In the genomic region with DNA sequence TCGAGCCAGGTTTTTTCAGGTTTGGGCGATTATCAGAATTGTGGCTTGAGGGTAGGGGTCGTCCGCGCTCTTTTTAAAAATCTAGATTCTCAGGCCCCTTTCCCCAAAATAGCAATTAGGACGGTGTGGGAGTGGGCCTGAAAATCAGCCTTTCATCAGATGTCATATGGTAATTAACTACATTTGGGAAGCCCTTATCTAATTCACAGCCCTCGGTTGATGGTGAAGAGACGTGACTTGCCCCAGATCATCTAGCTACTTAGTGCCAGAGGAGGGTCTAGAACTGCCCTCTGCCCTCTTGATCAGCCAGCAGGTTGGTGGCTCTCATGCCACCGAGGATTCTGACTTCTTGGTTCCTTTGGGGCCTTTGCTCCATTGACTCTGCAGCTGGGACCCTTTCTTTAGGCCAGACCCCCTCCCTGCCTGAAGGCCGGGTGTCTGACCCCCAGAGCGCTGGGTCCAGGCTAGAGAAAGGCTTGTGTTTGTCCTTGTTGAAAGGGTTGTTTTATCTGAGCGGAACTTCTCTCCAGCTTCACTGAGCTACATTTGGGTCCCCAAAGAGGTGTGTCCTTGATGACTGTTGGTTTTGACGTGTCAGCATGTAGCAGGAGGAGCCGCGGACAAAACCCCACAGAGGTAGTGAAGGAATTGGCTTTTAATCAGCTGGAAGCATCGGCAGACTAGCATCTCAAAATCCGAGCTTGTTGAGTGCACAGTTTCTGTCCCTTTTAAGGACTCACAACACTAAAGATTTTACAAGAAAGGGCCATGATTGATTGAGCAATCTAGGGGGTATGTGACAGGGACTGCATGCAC, we compare ENCODE assay signal across 1 cellular context.
A peak's percentile ranks its signal among the peaks of the same experiment; 100 is the strongest.
TF ChIP-seq lines count a peak whose summit lies in the region.

No MANE protein-coding gene starts in this region.

TF ChIP-seq in HepG2, 621 proteins besides CTCF, POLR2A, EP300 and RAD21 (continued from another document and continues in another):
- TF ChIP-seq, protein P1, sequence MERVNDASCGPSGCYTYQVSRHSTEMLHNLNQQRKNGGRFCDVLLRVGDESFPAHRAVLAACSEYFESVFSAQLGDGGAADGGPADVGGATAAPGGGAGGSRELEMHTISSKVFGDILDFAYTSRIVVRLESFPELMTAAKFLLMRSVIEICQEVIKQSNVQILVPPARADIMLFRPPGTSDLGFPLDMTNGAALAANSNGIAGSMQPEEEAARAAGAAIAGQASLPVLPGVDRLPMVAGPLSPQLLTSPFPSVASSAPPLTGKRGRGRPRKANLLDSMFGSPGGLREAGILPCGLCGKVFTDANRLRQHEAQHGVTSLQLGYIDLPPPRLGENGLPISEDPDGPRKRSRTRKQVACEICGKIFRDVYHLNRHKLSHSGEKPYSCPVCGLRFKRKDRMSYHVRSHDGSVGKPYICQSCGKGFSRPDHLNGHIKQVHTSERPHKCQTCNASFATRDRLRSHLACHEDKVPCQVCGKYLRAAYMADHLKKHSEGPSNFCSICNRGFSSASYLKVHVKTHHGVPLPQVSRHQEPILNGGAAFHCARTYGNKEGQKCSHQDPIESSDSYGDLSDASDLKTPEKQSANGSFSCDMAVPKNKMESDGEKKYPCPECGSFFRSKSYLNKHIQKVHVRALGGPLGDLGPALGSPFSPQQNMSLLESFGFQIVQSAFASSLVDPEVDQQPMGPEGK (CRISPR knock-in tag; IDR thresholded peaks at IDR 0.05): peak; percentile 43; the same call in 1 of the 2 replicates
- TF ChIP-seq THYN1 (CRISPR knock-in tag; IDR thresholded peaks at IDR 0.05; ENCODE audit: borderline replicate concordance, low read depth) (no peak), ZNF160 (CRISPR knock-in tag; IDR thresholded peaks at IDR 0.05) (no peak), TBL1XR1 (IDR thresholded peaks at IDR 0.05; ENCODE audit: borderline replicate concordance, low read length, partially characterized antibody) (no peak), BHLHE40 (IDR thresholded peaks at IDR 0.05; ENCODE audit: low read length) (no peak), SNRNP70 (IDR thresholded peaks at IDR 0.05; ENCODE audit: low read depth, low read length) (no peak), HMGA1 (CRISPR knock-in tag; conservative IDR thresholded peaks at IDR 0.05) (no peak), CCDC6 (CRISPR knock-in tag; IDR thresholded peaks at IDR 0.05) (0 out of 2 replicates have a peak, but pooled peaks have one; percentile 53), ZNF138 (CRISPR knock-in tag; IDR thresholded peaks at IDR 0.05; ENCODE audit: low read depth) (no peak), ASH2L (IDR thresholded peaks at IDR 0.05; ENCODE audit: insufficient read length, low read depth, low read length) (no peak), CREM (IDR thresholded peaks at IDR 0.05) (peak; percentile 27; the same call in 1 of the 2 replicates), CREM (CRISPR knock-in tag; IDR thresholded peaks at IDR 0.05) (no peak), ZBTB1 (CRISPR knock-in tag; IDR thresholded peaks at IDR 0.05; ENCODE audit: borderline replicate concordance) (no peak), MED13 (CRISPR knock-in tag; IDR thresholded peaks at IDR 0.05) (no peak), CBX1 (IDR thresholded peaks at IDR 0.05; ENCODE audit: low read depth) (no peak), REXO4 (CRISPR knock-in tag; IDR thresholded peaks at IDR 0.05; ENCODE audit: borderline replicate concordance) (no peak), KLF6 (CRISPR knock-in tag; IDR thresholded peaks at IDR 0.05) (no peak), PHF8 (CRISPR knock-in tag; IDR thresholded peaks at IDR 0.05) (no peak), NBN (conservative IDR thresholded peaks at IDR 0.05) (no peak), NFKB2 (CRISPR knock-in tag; IDR thresholded peaks at IDR 0.05; ENCODE audit: borderline replicate concordance) (no peak), GZF1 (CRISPR knock-in tag; IDR thresholded peaks at IDR 0.05) (no peak)
- TF ChIP-seq, protein P2, sequence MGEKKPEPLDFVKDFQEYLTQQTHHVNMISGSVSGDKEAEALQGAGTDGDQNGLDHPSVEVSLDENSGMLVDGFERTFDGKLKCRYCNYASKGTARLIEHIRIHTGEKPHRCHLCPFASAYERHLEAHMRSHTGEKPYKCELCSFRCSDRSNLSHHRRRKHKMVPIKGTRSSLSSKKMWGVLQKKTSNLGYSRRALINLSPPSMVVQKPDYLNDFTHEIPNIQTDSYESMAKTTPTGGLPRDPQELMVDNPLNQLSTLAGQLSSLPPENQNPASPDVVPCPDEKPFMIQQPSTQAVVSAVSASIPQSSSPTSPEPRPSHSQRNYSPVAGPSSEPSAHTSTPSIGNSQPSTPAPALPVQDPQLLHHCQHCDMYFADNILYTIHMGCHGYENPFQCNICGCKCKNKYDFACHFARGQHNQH (CRISPR knock-in tag; IDR thresholded peaks at IDR 0.05): no peak
- TF ChIP-seq, protein P3, sequence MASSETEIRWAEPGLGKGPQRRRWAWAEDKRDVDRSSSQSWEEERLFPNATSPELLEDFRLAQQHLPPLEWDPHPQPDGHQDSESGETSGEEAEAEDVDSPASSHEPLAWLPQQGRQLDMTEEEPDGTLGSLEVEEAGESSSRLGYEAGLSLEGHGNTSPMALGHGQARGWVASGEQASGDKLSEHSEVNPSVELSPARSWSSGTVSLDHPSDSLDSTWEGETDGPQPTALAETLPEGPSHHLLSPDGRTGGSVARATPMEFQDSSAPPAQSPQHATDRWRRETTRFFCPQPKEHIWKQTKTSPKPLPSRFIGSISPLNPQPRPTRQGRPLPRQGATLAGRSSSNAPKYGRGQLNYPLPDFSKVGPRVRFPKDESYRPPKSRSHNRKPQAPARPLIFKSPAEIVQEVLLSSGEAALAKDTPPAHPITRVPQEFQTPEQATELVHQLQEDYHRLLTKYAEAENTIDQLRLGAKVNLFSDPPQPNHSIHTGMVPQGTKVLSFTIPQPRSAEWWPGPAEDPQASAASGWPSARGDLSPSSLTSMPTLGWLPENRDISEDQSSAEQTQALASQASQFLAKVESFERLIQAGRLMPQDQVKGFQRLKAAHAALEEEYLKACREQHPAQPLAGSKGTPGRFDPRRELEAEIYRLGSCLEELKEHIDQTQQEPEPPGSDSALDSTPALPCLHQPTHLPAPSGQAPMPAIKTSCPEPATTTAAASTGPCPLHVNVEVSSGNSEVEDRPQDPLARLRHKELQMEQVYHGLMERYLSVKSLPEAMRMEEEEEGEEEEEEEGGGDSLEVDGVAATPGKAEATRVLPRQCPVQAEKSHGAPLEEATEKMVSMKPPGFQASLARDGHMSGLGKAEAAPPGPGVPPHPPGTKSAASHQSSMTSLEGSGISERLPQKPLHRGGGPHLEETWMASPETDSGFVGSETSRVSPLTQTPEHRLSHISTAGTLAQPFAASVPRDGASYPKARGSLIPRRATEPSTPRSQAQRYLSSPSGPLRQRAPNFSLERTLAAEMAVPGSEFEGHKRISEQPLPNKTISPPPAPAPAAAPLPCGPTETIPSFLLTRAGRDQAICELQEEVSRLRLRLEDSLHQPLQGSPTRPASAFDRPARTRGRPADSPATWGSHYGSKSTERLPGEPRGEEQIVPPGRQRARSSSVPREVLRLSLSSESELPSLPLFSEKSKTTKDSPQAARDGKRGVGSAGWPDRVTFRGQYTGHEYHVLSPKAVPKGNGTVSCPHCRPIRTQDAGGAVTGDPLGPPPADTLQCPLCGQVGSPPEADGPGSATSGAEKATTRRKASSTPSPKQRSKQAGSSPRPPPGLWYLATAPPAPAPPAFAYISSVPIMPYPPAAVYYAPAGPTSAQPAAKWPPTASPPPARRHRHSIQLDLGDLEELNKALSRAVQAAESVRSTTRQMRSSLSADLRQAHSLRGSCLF (CRISPR knock-in tag; IDR thresholded peaks at IDR 0.05; ENCODE audit: borderline replicate concordance): no peak
- TF ChIP-seq, protein P4, sequence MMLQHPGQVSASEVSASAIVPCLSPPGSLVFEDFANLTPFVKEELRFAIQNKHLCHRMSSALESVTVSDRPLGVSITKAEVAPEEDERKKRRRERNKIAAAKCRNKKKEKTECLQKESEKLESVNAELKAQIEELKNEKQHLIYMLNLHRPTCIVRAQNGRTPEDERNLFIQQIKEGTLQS (CRISPR knock-in tag; IDR thresholded peaks at IDR 0.05): no peak
- TF ChIP-seq, protein P5, sequence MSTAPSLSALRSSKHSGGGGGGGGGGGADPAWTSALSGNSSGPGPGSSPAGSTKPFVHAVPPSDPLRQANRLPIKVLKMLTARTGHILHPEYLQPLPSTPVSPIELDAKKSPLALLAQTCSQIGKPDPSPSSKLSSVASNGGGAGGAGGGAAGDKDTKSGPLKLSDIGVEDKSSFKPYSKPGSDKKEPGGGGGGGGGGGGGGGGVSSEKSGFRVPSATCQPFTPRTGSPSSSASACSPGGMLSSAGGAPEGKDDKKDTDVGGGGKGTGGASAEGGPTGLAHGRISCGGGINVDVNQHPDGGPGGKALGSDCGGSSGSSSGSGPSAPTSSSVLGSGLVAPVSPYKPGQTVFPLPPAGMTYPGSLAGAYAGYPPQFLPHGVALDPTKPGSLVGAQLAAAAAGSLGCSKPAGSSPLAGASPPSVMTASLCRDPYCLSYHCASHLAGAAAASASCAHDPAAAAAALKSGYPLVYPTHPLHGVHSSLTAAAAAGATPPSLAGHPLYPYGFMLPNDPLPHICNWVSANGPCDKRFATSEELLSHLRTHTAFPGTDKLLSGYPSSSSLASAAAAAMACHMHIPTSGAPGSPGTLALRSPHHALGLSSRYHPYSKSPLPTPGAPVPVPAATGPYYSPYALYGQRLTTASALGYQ (CRISPR knock-in tag; IDR thresholded peaks at IDR 0.05): no peak
- TF ChIP-seq, protein P6, sequence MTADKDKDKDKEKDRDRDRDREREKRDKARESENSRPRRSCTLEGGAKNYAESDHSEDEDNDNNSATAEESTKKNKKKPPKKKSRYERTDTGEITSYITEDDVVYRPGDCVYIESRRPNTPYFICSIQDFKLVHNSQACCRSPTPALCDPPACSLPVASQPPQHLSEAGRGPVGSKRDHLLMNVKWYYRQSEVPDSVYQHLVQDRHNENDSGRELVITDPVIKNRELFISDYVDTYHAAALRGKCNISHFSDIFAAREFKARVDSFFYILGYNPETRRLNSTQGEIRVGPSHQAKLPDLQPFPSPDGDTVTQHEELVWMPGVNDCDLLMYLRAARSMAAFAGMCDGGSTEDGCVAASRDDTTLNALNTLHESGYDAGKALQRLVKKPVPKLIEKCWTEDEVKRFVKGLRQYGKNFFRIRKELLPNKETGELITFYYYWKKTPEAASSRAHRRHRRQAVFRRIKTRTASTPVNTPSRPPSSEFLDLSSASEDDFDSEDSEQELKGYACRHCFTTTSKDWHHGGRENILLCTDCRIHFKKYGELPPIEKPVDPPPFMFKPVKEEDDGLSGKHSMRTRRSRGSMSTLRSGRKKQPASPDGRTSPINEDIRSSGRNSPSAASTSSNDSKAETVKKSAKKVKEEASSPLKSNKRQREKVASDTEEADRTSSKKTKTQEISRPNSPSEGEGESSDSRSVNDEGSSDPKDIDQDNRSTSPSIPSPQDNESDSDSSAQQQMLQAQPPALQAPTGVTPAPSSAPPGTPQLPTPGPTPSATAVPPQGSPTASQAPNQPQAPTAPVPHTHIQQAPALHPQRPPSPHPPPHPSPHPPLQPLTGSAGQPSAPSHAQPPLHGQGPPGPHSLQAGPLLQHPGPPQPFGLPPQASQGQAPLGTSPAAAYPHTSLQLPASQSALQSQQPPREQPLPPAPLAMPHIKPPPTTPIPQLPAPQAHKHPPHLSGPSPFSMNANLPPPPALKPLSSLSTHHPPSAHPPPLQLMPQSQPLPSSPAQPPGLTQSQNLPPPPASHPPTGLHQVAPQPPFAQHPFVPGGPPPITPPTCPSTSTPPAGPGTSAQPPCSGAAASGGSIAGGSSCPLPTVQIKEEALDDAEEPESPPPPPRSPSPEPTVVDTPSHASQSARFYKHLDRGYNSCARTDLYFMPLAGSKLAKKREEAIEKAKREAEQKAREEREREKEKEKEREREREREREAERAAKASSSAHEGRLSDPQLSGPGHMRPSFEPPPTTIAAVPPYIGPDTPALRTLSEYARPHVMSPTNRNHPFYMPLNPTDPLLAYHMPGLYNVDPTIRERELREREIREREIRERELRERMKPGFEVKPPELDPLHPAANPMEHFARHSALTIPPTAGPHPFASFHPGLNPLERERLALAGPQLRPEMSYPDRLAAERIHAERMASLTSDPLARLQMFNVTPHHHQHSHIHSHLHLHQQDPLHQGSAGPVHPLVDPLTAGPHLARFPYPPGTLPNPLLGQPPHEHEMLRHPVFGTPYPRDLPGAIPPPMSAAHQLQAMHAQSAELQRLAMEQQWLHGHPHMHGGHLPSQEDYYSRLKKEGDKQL (CRISPR knock-in tag; IDR thresholded peaks at IDR 0.05; ENCODE audit: low read depth): no peak
- TF ChIP-seq, protein P7, sequence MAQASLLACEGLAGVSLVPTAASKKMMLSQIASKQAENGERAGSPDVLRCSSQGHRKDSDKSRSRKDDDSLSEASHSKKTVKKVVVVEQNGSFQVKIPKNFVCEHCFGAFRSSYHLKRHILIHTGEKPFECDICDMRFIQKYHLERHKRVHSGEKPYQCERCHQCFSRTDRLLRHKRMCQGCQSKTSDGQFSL (CRISPR knock-in tag; IDR thresholded peaks at IDR 0.05): no peak
- TF ChIP-seq, protein P8, sequence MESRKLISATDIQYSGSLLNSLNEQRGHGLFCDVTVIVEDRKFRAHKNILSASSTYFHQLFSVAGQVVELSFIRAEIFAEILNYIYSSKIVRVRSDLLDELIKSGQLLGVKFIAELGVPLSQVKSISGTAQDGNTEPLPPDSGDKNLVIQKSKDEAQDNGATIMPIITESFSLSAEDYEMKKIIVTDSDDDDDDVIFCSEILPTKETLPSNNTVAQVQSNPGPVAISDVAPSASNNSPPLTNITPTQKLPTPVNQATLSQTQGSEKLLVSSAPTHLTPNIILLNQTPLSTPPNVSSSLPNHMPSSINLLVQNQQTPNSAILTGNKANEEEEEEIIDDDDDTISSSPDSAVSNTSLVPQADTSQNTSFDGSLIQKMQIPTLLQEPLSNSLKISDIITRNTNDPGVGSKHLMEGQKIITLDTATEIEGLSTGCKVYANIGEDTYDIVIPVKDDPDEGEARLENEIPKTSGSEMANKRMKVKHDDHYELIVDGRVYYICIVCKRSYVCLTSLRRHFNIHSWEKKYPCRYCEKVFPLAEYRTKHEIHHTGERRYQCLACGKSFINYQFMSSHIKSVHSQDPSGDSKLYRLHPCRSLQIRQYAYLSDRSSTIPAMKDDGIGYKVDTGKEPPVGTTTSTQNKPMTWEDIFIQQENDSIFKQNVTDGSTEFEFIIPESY (CRISPR knock-in tag; IDR thresholded peaks at IDR 0.05): no peak
- TF ChIP-seq, protein P9, sequence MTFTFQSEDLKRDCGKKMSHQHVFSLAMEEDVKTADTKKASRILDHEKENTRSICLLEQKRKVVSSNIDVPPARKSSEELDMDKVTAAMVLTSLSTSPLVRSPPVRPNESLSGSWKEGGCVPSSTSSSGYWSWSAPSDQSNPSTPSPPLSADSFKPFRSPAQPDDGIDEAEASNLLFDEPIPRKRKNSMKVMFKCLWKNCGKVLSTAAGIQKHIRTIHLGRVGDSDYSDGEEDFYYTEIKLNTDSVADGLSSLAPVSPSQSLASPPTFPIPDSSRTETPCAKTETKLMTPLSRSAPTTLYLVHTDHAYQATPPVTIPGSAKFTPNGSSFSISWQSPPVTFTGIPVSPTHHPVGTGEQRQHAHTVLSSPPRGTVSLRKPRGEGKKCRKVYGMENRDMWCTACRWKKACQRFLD (CRISPR knock-in tag; IDR thresholded peaks at IDR 0.05; ENCODE audit: borderline replicate concordance): no peak
- TF ChIP-seq, protein P10, sequence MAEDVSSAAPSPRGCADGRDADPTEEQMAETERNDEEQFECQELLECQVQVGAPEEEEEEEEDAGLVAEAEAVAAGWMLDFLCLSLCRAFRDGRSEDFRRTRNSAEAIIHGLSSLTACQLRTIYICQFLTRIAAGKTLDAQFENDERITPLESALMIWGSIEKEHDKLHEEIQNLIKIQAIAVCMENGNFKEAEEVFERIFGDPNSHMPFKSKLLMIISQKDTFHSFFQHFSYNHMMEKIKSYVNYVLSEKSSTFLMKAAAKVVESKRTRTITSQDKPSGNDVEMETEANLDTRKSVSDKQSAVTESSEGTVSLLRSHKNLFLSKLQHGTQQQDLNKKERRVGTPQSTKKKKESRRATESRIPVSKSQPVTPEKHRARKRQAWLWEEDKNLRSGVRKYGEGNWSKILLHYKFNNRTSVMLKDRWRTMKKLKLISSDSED (CRISPR knock-in tag; IDR thresholded peaks at IDR 0.05): no peak
